In genomic region chr9:125161284-125161918, GRCh38 we compare ENCODE assay signal across 13 cellular contexts. TPM values are rescaled to one million over a fixed set of nuclear protein-coding genes. Genes with fewer than 3 reads are reported as not detected.
DNase-seq lines count a peak whose midpoint lies in the region; ATAC-seq and TF ChIP-seq lines count a peak whose summit lies in the region.
"Had no signal": no experiment of that assay in that cellular context is flagged by ENCODE, and none has a peak within 500 bp of the region (broad histone marks: within the 10 kb centered on the region; RNA-seq: fewer than 3 reads in every experiment).

No MANE protein-coding gene starts in this region.

- ATAC-seq in naive thymus-derived CD8-positive, alpha-beta T cell: no peak
- ATAC-seq in T-cell (replicated peaks in 1 of 4) (no peak), WTC11 (no peak)

- no peaks in the 10 kb centered on the region for H3K9me3 Mint-ChIP-seq in naive thymus-derived CD8-positive, alpha-beta T cell
- no peaks in the 10 kb centered on the region for H3K9me3 Mint-ChIP-seq in T-cell
- H3K9me3 Mint-ChIP-seq in WTC11: no peaks in the 10 kb centered on the region

- peaks cover 20% of the 10 kb centered on the region for H3K79me2 ChIP-seq in ACC112 (ENCODE audit: control insufficient read depth, insufficient read depth, low read length, unreplicated experiment)

- H2AFZ ChIP-seq in ACC112 (ENCODE audit: low read length, unreplicated experiment): no peak overlapping the region

- H3K4me1 ChIP-seq in ACC112 (ENCODE audit: control insufficient read depth, insufficient read depth, low read length, unreplicated experiment): peaks cover 19% of the 10 kb centered on the region

- H3K27me3 Mint-ChIP-seq in naive thymus-derived CD8-positive, alpha-beta T cell: no peaks in the 10 kb centered on the region
- no peaks in the 10 kb centered on the region for H3K27me3 Mint-ChIP-seq in T-cell
- no peaks in the 10 kb centered on the region for H3K27me3 Mint-ChIP-seq in WTC11 (ENCODE audit: low read depth)
- H3K27me3 Mint-ChIP-seq: B cell had no signal

- CTCF ChIA-PET in T-cell (lab: Charles Lee): no interaction called here
- CTCF ChIA-PET in WTC11 (lab: Charles Lee): no interaction called here

- no peaks in the 10 kb centered on the region for H3K27me3 ChIP-seq in ACC112 (ENCODE audit: insufficient read depth, low read length)
- H3K27me3 ChIP-seq: adrenal gland had no signal

- 0 out of 2 replicates have a peak, but pooled peaks cover 6% of the 10 kb centered on the region for H3K36me3 ChIP-seq in ACC112 (ENCODE audit: insufficient read depth, low read length)

- TF ChIP-seq CTCF in WTC11 (IDR thresholded peaks at IDR 0.05): no peak

- H3K4me3 ChIP-seq in ACC112 (ENCODE audit: low read depth, low read length): no peak overlapping the region
- H3K4me3 ChIP-seq: adrenal gland had no signal

- H3K27ac ChIP-seq in ACC112 (ENCODE audit: low read depth, low read length) (peak overlapping the region; percentile 43), epithelial cell of prostate (peak overlapping the region; percentile 33)

- peak overlapping the region in 7 of 10 donors; percentile 8 to 81 (median 60) for H3K27ac Mint-ChIP-seq in naive thymus-derived CD8-positive, alpha-beta T cell
- peak overlapping the region in 1 of 2 donors; percentile 44 for H3K27ac Mint-ChIP-seq in T-cell
- H3K27ac Mint-ChIP-seq in WTC11: no peak overlapping the region; the same call in 1 of the 2 replicates
- H3K27ac Mint-ChIP-seq: B cell had no signal

- DNase-seq in M059J (ENCODE audit: low read depth) (peak; percentile 24), epithelial cell of prostate (ENCODE audit: low read depth, low spot score) (no peak), T-cell (no peak), WTC11 (ENCODE audit: low spot score) (no peak), DMS79 treated with DMSO at 0.1 percent for 48 hours (lab: John Stamatoyannopoulos, UW) (no peak)
- DNase-seq in naive thymus-derived CD8-positive, alpha-beta T cell: no peak
- no peak for DNase-seq in NK-92 treated with Interleukin-12 subunit alpha and Interleukin-12 subunit beta, amount 100 ng/mL, for 24 hours (lab: John Stamatoyannopoulos, UW)
- DNase-seq: GF-D8, NCI-H1436, occipital lobe had no signal

- peaks cover 0 to 56% (median 7%) of the 10 kb centered on the region in 3 donors for H3K36me3 Mint-ChIP-seq in naive thymus-derived CD8-positive, alpha-beta T cell
- peaks cover 13% of the 10 kb centered on the region for H3K36me3 Mint-ChIP-seq in T-cell
- peaks cover 14% of the 10 kb centered on the region for H3K36me3 Mint-ChIP-seq in WTC11

- peaks cover 7 to 20% (median 10%) of the 10 kb centered on the region in 4 donors for H3K4me1 Mint-ChIP-seq in naive thymus-derived CD8-positive, alpha-beta T cell
- peaks cover 5 to 14% (median 12%) of the 10 kb centered on the region in 3 donors for H3K4me1 Mint-ChIP-seq in T-cell
- no peaks in the 10 kb centered on the region for H3K4me1 Mint-ChIP-seq in WTC11
- H3K4me1 Mint-ChIP-seq: B cell had no signal

- POLR2A ChIA-PET in naive thymus-derived CD8-positive, alpha-beta T cell (lab: Charles Lee): interaction anchor here (0.6 to 0.7 kb wide), 2 partner anchors 33 to 43 kb away, joined by 3 to 4 read pairs; no protein-coding TSS in a partner anchor
- POLR2A ChIA-PET in T-cell (lab: Charles Lee) (no interaction called here), WTC11 (lab: Charles Lee) (no interaction called here)

- H3K4me3 Mint-ChIP-seq in naive thymus-derived CD8-positive, alpha-beta T cell: no peak overlapping the region
- H3K4me3 Mint-ChIP-seq in T-cell (no peak overlapping the region), WTC11 (no peak overlapping the region)
- H3K4me3 Mint-ChIP-seq: B cell had no signal

TF ChIP-seq in WTC11, 78 proteins besides CTCF, POLR2A, EP300 and RAD21:
- TF ChIP-seq EMX1 (CRISPR knock-in tag; IDR thresholded peaks at IDR 0.05): no peak
- no peak for TF ChIP-seq NFYB (CRISPR knock-in tag; conservative IDR thresholded peaks at IDR 0.05; ENCODE audit: low read depth)
- no peak for TF ChIP-seq MLX (CRISPR knock-in tag; IDR thresholded peaks at IDR 0.05)
TF ChIP-seq in WTC11: peak in this region for 0.

RNA-seq across cellular contexts. Expression of gene SCAI, which starts 18.1 kb away (rescaled TPM):
- 1.1 and 3.0 TPM in 2 replicates for total RNA-seq in M059J (2014; rRNA removed; shearing (Covaris generic))
- total RNA-seq in naive thymus-derived CD8-positive, alpha-beta T cell: 10 to 100 TPM; 15.3 to 15.7 TPM
- polyA plus RNA-seq in naive thymus-derived CD8-positive, alpha-beta T cell: 1 to 10 TPM; 1.1 to 3.9 (median 3.7) TPM
- 10 to 100 TPM; 11.4 to 14.3 (median 13.3) TPM for total RNA-seq in T-cell
- 20.4 to 25.6 TPM (median 25.0 TPM) in 3 replicates for total RNA-seq in WTC11 (2021)

RNA-seq across cellular contexts. Expression of gene PPP6C, which starts 28.2 kb away (rescaled TPM):
- total RNA-seq in M059J (2014; rRNA removed; shearing (Covaris generic)): 63.9 and 67.0 TPM in 2 replicates
- 10 to 100 TPM; 51.9 to 59.0 TPM for total RNA-seq in naive thymus-derived CD8-positive, alpha-beta T cell
- 10 to 100 TPM; 47.2 to 55.9 (median 51.6) TPM for polyA plus RNA-seq in naive thymus-derived CD8-positive, alpha-beta T cell
- total RNA-seq in T-cell (10 to 100 TPM; 34.0 to 42.7 (median 37.0) TPM), WTC11 (2021) (40.9 to 47.4 TPM (median 41.4 TPM) in 3 replicates)

RNA-seq across cellular contexts. Expression of gene RABEPK, which starts 38.9 kb away (rescaled TPM):
- 25.1 and 36.6 TPM in 2 replicates for total RNA-seq in M059J (2014; rRNA removed; shearing (Covaris generic))
- total RNA-seq in naive thymus-derived CD8-positive, alpha-beta T cell: 10 to 100 TPM; 13.1 TPM
- polyA plus RNA-seq in naive thymus-derived CD8-positive, alpha-beta T cell: 10 to 100 TPM; 29.4 to 44.2 (median 32.7) TPM
- total RNA-seq in T-cell (10 to 100 TPM; 12.0 to 16.3 (median 15.6) TPM), WTC11 (2021) (23.4 to 25.5 TPM (median 23.7 TPM) in 3 replicates)
